23 cellular contexts compared by ENCODE assay signal in genomic region chr21:32330784-32331311, GRCh38. TPM values are rescaled to one million over a fixed set of nuclear protein-coding genes. Genes with fewer than 3 reads are reported as not detected.
DNase-seq lines count a peak whose midpoint lies in the region; ATAC-seq and FAIRE-seq lines count a peak whose summit lies in the region.
"Had no signal": no experiment of that assay in that cellular context is flagged by ENCODE, and none has a peak within 500 bp of the region (broad histone marks: within the 10 kb centered on the region; RNA-seq: fewer than 3 reads in every experiment).

No MANE protein-coding gene starts in this region.

- no peak for ATAC-seq in activated T-helper 17 cell treated with anti-CD3 and anti-CD28 coated beads, Interleukin-2, amount 50 U/mL, for 72 hours (replicated peaks)
- ATAC-seq in HG02981 (IDR thresholded peaks at IDR 0.05; ENCODE audit: unreplicated experiment) = no peak
- ATAC-seq: activated CD8-positive, alpha-beta memory T cell treated with anti-CD3 and anti-CD28 coated beads, Interleukin-2, amount 10 ng/mL, durations not matched to agents 7 days and 5 days; gastrocnemius medialis; stimulated activated naive CD8-positive, alpha-beta T cell treated with anti-CD3 and anti-CD28 coated beads, Interleukin-15, amount 100 ng/mL, for 72 hours had no signal

- FAIRE-seq in small intestine (lab: Jason Lieb, UNC) = no peak

- H3K9ac ChIP-seq in HUES64 (ENCODE audit: low read depth, low read length) = peak overlapping the region; percentile 21; the same call in 1 of the 2 replicates
- H3K9ac ChIP-seq: SK-N-SH had no signal

- H3K9me3 Mint-ChIP-seq in activated T-helper 17 cell treated with anti-CD3 and anti-CD28 coated beads, Interleukin-2, amount 50 U/mL, for 72 hours = no peaks in the 10 kb centered on the region
- peaks cover 0 to 2% (median 0%) of the 10 kb centered on the region in 8 donors for H3K9me3 Mint-ChIP-seq in CD4-positive, alpha-beta memory T cell
- H3K9me3 Mint-ChIP-seq: nephron; stimulated activated naive CD8-positive, alpha-beta T cell treated with anti-CD3 and anti-CD28 coated beads, Interleukin-15, amount 100 ng/mL, for 72 hours had no signal

- intact Hi-C loops in CD4-positive, alpha-beta memory T cell (cut with micrococcal nuclease) = no loop called here

- peaks cover 23% of the 10 kb centered on the region; the same call in 1 of the 2 replicates for H3K4me1 ChIP-seq in HUES64 (ENCODE audit: insufficient read depth, low read length)
- H3K4me1 ChIP-seq in small intestine (ENCODE audit: control insufficient read depth in 2 of 2, insufficient read depth in 1 of 2, low read depth in 1 of 2, low read length in 1 of 2) = no peaks in the 10 kb centered on the region
- H3K4me1 ChIP-seq in CD4-positive, alpha-beta memory T cell (ENCODE audit: insufficient read depth, low read length) = no peaks in the 10 kb centered on the region

- no peaks in the 10 kb centered on the region for H3K27me3 Mint-ChIP-seq in activated T-helper 17 cell treated with anti-CD3 and anti-CD28 coated beads, Interleukin-2, amount 50 U/mL, for 72 hours
- no peaks in the 10 kb centered on the region for H3K27me3 Mint-ChIP-seq in CD4-positive, alpha-beta memory T cell
- H3K27me3 Mint-ChIP-seq: activated CD8-positive, alpha-beta memory T cell treated with anti-CD3 and anti-CD28 coated beads, Interleukin-2, amount 10 ng/mL, durations not matched to agents 7 days and 5 days; stimulated activated naive CD8-positive, alpha-beta T cell treated with anti-CD3 and anti-CD28 coated beads, Interleukin-15, amount 100 ng/mL, for 72 hours had no signal

- DNase-seq in small intestine = peak; percentile 34
- no peak for DNase-seq in HCEC 1CT
- DNase-seq in CD4-positive, alpha-beta memory T cell = no peak
- DNase-seq: activated CD4-positive, alpha-beta T cell treated with anti-CD3 and anti-CD28 coated beads for 1 hour; activated CD8-positive, alpha-beta memory T cell treated with anti-CD3 and anti-CD28 coated beads, Interleukin-2, amount 10 ng/mL, durations not matched to agents 7 days and 5 days; activated naive CD4-positive, alpha-beta T cell; AML-193; aorta; gastrocnemius medialis; GOT3; KBM-7; NCI-H1048; NCI-H82; PC-9; SK-N-SH; stimulated activated naive CD8-positive, alpha-beta T cell treated with anti-CD3 and anti-CD28 coated beads, Interleukin-15, amount 100 ng/mL, for 72 hours had no signal

- peak overlapping the region; percentile 8; the same call in 1 of the 2 replicates for H3K27ac ChIP-seq in HUES64 (ENCODE audit: low read depth, low read length)
- peak overlapping the region; percentile 84 for H3K27ac ChIP-seq in layer of hippocampus (ENCODE audit: low read depth, low read length)
- H3K27ac ChIP-seq in small intestine (ENCODE audit: low read depth in 1 of 2, low read length in 1 of 2) = peak overlapping the region in 1 of 2 donors; percentile 11
- H3K27ac ChIP-seq in CD4-positive, alpha-beta memory T cell (ENCODE audit: low read depth, low read length) = no peak overlapping the region
- H3K27ac ChIP-seq: gastrocnemius medialis, PC-9 had no signal

- H3K4me3 Mint-ChIP-seq in activated T-helper 17 cell treated with anti-CD3 and anti-CD28 coated beads, Interleukin-2, amount 50 U/mL, for 72 hours = no peak overlapping the region
- H3K4me3 Mint-ChIP-seq in CD4-positive, alpha-beta memory T cell = peak overlapping the region in 1 of 8 donors; percentile 39
- H3K4me3 Mint-ChIP-seq: activated CD8-positive, alpha-beta memory T cell treated with anti-CD3 and anti-CD28 coated beads, Interleukin-2, amount 10 ng/mL, durations not matched to agents 7 days and 5 days; nephron; stimulated activated naive CD8-positive, alpha-beta T cell treated with anti-CD3 and anti-CD28 coated beads, Interleukin-15, amount 100 ng/mL, for 72 hours had no signal

- peak overlapping the region; percentile 3 for H3K27ac Mint-ChIP-seq in activated T-helper 17 cell treated with anti-CD3 and anti-CD28 coated beads, Interleukin-2, amount 50 U/mL, for 72 hours
- H3K27ac Mint-ChIP-seq in CD4-positive, alpha-beta memory T cell = no peak overlapping the region

- WGBS in HUES64 = 76% methylated on average over 4 of the region's 4 CpGs
- WGBS in small intestine, 3 donors = 27 to 72% (median 57%) methylated on average over 4 of the region's 4 CpGs

- peaks cover 3% of the 10 kb centered on the region; the same call in 1 of the 2 replicates for H3K9me3 ChIP-seq in HUES64 (ENCODE audit: insufficient read depth, low read depth, low read length)
- H3K9me3 ChIP-seq in small intestine (ENCODE audit: control insufficient read depth, low read depth) = no peaks in the 10 kb centered on the region
- no peaks in the 10 kb centered on the region for H3K9me3 ChIP-seq in CD4-positive, alpha-beta memory T cell (ENCODE audit: control insufficient read depth in 1 of 2, low read length in 2 of 2)
- H3K9me3 ChIP-seq: gastrocnemius medialis had no signal

- H3K27me3 ChIP-seq in HUES64 (ENCODE audit: insufficient read depth, low read length) = no peaks in the 10 kb centered on the region
- H3K27me3 ChIP-seq in layer of hippocampus (ENCODE audit: control insufficient read depth, insufficient read depth, low read length) = no peaks in the 10 kb centered on the region
- no peaks in the 10 kb centered on the region for H3K27me3 ChIP-seq in small intestine (ENCODE audit: control insufficient read depth in 2 of 2, insufficient read depth in 2 of 2, low read length in 2 of 2)
- H3K27me3 ChIP-seq in CD4-positive, alpha-beta memory T cell (ENCODE audit: insufficient read depth, low read length) = no peaks in the 10 kb centered on the region
- H3K27me3 ChIP-seq: gastrocnemius medialis had no signal

- POLR2A ChIA-PET in CD4-positive, alpha-beta memory T cell (lab: Charles Lee; ENCODE audit: partially characterized antibody) = no interaction called here

- CTCF ChIA-PET in CD4-positive, alpha-beta memory T cell (lab: Charles Lee; ENCODE audit: partially characterized antibody) = no interaction called here

- peaks cover 4% of the 10 kb centered on the region for H3K4me1 Mint-ChIP-seq in activated T-helper 17 cell treated with anti-CD3 and anti-CD28 coated beads, Interleukin-2, amount 50 U/mL, for 72 hours
- H3K4me1 Mint-ChIP-seq in CD4-positive, alpha-beta memory T cell = peaks cover 0 to 3% (median 0%) of the 10 kb centered on the region in 4 donors
- H3K4me1 Mint-ChIP-seq: activated CD8-positive, alpha-beta memory T cell treated with anti-CD3 and anti-CD28 coated beads, Interleukin-2, amount 10 ng/mL, durations not matched to agents 7 days and 5 days; stimulated activated naive CD8-positive, alpha-beta T cell treated with anti-CD3 and anti-CD28 coated beads, Interleukin-15, amount 100 ng/mL, for 72 hours had no signal

- peaks cover 92% of the 10 kb centered on the region for H3K36me3 ChIP-seq in HUES64 (ENCODE audit: insufficient read depth, low read length)
- H3K36me3 ChIP-seq in small intestine (ENCODE audit: control insufficient read depth in 2 of 2, insufficient read depth in 2 of 2, low read length in 2 of 2) = peaks cover 3 to 16% of the 10 kb centered on the region in 2 donors
- H3K36me3 ChIP-seq in CD4-positive, alpha-beta memory T cell (ENCODE audit: insufficient read depth, low read length) = peaks cover 28% of the 10 kb centered on the region

- H3K36me3 Mint-ChIP-seq in activated T-helper 17 cell treated with anti-CD3 and anti-CD28 coated beads, Interleukin-2, amount 50 U/mL, for 72 hours (ENCODE audit: low read depth) = peaks cover 100% of the 10 kb centered on the region
- peaks cover 82 to 84% of the 10 kb centered on the region in 2 donors for H3K36me3 Mint-ChIP-seq in CD4-positive, alpha-beta memory T cell

- no peak overlapping the region for H3K4me3 ChIP-seq in HUES64 (ENCODE audit: low read length)
- H3K4me3 ChIP-seq in small intestine (ENCODE audit: low read depth in 1 of 2, low read length in 2 of 2) = no peak overlapping the region
- H3K4me3 ChIP-seq in CD4-positive, alpha-beta memory T cell (ENCODE audit: low read length in 2 of 2) = no peak overlapping the region
- H3K4me3 ChIP-seq: gastrocnemius medialis, lung, PC-9 had no signal

RNA-seq across cellular contexts. Expression of gene MRAP, which starts 32.2 kb away (rescaled TPM):
- polyA plus RNA-seq in HUES64 (2013, experiment 1 of 2) = not detected
- polyA plus RNA-seq in HUES64 (2013, experiment 2 of 2) = not detected
- total RNA-seq in activated T-helper 17 cell treated with anti-CD3 and anti-CD28 coated beads, Interleukin-2, amount 50 U/mL, for 72 hours = not detected
- 1 to 10 TPM in 1 of 3 donors, not detected in 2; 8.5 TPM for polyA plus RNA-seq in small intestine
- not detected for total RNA-seq in CD4-positive, alpha-beta memory T cell
- not detected for polyA plus RNA-seq in CD4-positive, alpha-beta memory T cell
- total RNA-seq: activated CD8-positive, alpha-beta memory T cell treated with anti-CD3 and anti-CD28 coated beads, Interleukin-2, amount 10 ng/mL, durations not matched to agents 7 days and 5 days; gastrocnemius medialis; PC-9; renal cortical epithelial cell had no signal
- polyA plus RNA-seq: SK-N-SH had no signal

RNA-seq across cellular contexts. Expression of gene MIS18A, which starts 52.0 kb away (rescaled TPM):
- 46.4 TPM for polyA plus RNA-seq in HUES64 (2013, experiment 1 of 2)
- polyA plus RNA-seq in HUES64 (2013, experiment 2 of 2) = 51.1 TPM
- total RNA-seq in activated T-helper 17 cell treated with anti-CD3 and anti-CD28 coated beads, Interleukin-2, amount 50 U/mL, for 72 hours = 10 to 100 TPM; 15.3 to 22.4 TPM
- polyA plus RNA-seq in small intestine = 10 to 100 TPM in 1 of 3 donors, 1 to 10 TPM in 2; 3.4 to 18.1 (median 3.5) TPM
- 1 to 10 TPM; 6.7 to 9.5 TPM for total RNA-seq in CD4-positive, alpha-beta memory T cell
- 10 to 100 TPM in 1 of 2 donors, 1 to 10 TPM in 1; 9.6 to 10.8 TPM for polyA plus RNA-seq in CD4-positive, alpha-beta memory T cell
